ENCODE assay signal across 8 cellular contexts in the genomic region with DNA sequence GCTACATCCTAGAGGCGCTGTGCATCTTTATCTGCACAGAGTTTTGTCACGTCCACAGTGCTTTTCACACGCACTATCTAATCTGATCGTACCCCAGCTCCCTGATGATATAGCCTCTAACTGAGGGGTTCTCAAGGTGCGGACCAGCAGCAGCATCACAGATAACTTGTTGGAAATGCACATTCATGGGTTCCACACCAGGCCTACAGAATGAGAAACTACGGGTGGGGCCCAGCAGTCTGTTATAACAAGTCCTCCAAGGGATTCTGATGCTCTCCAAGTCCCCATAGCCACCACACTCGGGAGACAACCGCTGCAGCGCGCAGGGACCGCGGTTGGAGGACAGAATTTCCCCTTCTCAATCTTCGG.
DNase-seq lines count a peak whose midpoint lies in the region; ATAC-seq and TF ChIP-seq lines count a peak whose summit lies in the region.

No MANE protein-coding gene starts in this region.

- H3K9me3 Mint-ChIP-seq in central memory CD8-positive, alpha-beta T cell: no peaks in the 10 kb centered on the region

- H3K79me2 ChIP-seq in ACC112 (ENCODE audit: control insufficient read depth, insufficient read depth, low read length, unreplicated experiment) (peaks cover 43% of the 10 kb centered on the region), KMS-11 (ENCODE audit: insufficient read depth, low read depth) (peaks cover 41% of the 10 kb centered on the region)

- H3K4me3 ChIP-seq in ACC112 (ENCODE audit: low read depth, low read length) (peak overlapping the region; percentile 90), KMS-11 (IDR thresholded peaks at IDR 0.05; ENCODE audit: insufficient read depth, low read depth, low read length) (peak overlapping the region; percentile 85), mucosa of stomach (ENCODE audit: low read length) (peak overlapping the region; percentile 24)

- peak overlapping the region; percentile 99 for H3K27ac Mint-ChIP-seq in central memory CD8-positive, alpha-beta T cell (ENCODE audit: low read depth)

- peak overlapping the region; percentile 40 for H3K4me2 ChIP-seq in KMS-11

- H3K4me1 ChIP-seq in ACC112 (ENCODE audit: control insufficient read depth, insufficient read depth, low read length, unreplicated experiment): peaks cover 43% of the 10 kb centered on the region
- H3K4me1 ChIP-seq in KMS-11 (ENCODE audit: low read depth, poor library complexity, severe bottlenecking): peaks cover 36% of the 10 kb centered on the region
- H3K4me1 ChIP-seq in mucosa of stomach (ENCODE audit: control insufficient read depth, insufficient read depth, low read length): peaks cover 24% of the 10 kb centered on the region

- peaks cover 31% of the 10 kb centered on the region for H3K36me3 ChIP-seq in ACC112 (ENCODE audit: insufficient read depth, low read length)
- peaks cover 3% of the 10 kb centered on the region; the same call in 1 of the 2 replicates for H3K36me3 ChIP-seq in KMS-11 (ENCODE audit: insufficient read depth)
- H3K36me3 ChIP-seq in mucosa of stomach (ENCODE audit: control insufficient read depth, insufficient read depth, low read length): no peaks in the 10 kb centered on the region

- peak overlapping the region; percentile 16 for H2AFZ ChIP-seq in ACC112 (ENCODE audit: low read length, unreplicated experiment)
- peak overlapping the region; percentile 69 for H2AFZ ChIP-seq in KMS-11 (ENCODE audit: low read depth)

- H3K27me3 Mint-ChIP-seq in central memory CD8-positive, alpha-beta T cell: no peaks in the 10 kb centered on the region

- no peaks in the 10 kb centered on the region for H3K9me3 ChIP-seq in mucosa of stomach (ENCODE audit: control insufficient read depth, low read length)

- H3K27me3 ChIP-seq in ACC112 (ENCODE audit: insufficient read depth, low read length): no peaks in the 10 kb centered on the region
- H3K27me3 ChIP-seq in KMS-11 (ENCODE audit: insufficient read depth, low read depth): no peaks in the 10 kb centered on the region
- H3K27me3 ChIP-seq in mucosa of stomach (ENCODE audit: control insufficient read depth, insufficient read depth, low read length): no peaks in the 10 kb centered on the region

- H4K20me1 ChIP-seq in KMS-11 (ENCODE audit: insufficient read depth): no peaks in the 10 kb centered on the region

- H3K27ac ChIP-seq in ACC112 (ENCODE audit: low read depth, low read length) (peak overlapping the region; percentile 97), KMS-11 (peak overlapping the region; percentile 86; the same call in 1 of the 2 replicates)

- H3K4me3 Mint-ChIP-seq in central memory CD8-positive, alpha-beta T cell: peak overlapping the region; percentile 100

- ATAC-seq in central memory CD8-positive, alpha-beta T cell (replicated peaks; ENCODE audit: extremely low read depth, poor library complexity, severe bottlenecking): peak; percentile 16
- ATAC-seq in GM18502 (IDR thresholded peaks at IDR 0.05; ENCODE audit: poor library complexity, unreplicated experiment) (no peak), GM21367 (IDR thresholded peaks at IDR 0.05; ENCODE audit: unreplicated experiment) (no peak), GM18858 (IDR thresholded peaks at IDR 0.05; ENCODE audit: unreplicated experiment) (no peak)

- DNase-seq in central memory CD8-positive, alpha-beta T cell (ENCODE audit: low spot score in 2 of 2): no peak
- no peak for DNase-seq in CD1c-positive myeloid dendritic cell (ENCODE audit: extremely low spot score)

- H3K9ac ChIP-seq in KMS-11 (peak overlapping the region; percentile 94; the same call in 1 of the 2 replicates), mucosa of stomach (ENCODE audit: low read length) (peak overlapping the region; percentile 82)

- H3K4me1 Mint-ChIP-seq in central memory CD8-positive, alpha-beta T cell: peaks cover 49% of the 10 kb centered on the region

- H3K36me3 Mint-ChIP-seq in central memory CD8-positive, alpha-beta T cell (ENCODE audit: insufficient read depth): peaks cover 50% of the 10 kb centered on the region

- no peak for TF ChIP-seq CTCF in KMS-11 (conservative IDR thresholded peaks at IDR 0.05; ENCODE audit: low read depth, low read length)

Comparison
In these comparisons a context has a peak if more than half of its experiments do, and no peak if none do; other contexts are left out.
1. H3K4me3 ChIP-seq: peak in every context shown above with its lines; median percentile 90 in ACC112; 85 in KMS-11; 24 in mucosa of stomach.